In the genomic region with DNA sequence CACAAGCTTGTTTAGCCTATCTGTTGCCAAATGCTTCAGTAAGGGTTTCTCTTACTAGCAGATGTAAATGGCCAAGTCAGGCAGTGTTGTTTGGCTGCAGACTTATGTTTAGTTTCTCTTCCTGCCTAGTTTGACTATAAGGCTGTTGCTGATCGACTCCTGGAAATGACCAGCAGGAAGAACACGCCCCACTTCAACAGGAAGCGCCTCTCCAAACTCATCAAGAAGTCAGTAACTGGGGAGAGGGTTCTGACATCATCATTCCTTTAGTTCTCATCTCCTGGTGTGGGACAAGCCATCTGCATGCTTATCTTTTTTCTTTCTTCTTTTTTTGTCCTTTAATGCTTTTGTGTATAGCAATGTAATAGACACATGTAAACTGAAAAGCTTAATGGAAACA, we compare ENCODE assay signal across 23 cellular contexts. TPM values are rescaled to one million over a fixed set of nuclear protein-coding genes. Genes with fewer than 3 reads are reported as not detected.
A peak's percentile ranks its signal among the peaks of the same experiment; 100 is the strongest.
DNase-seq lines count a peak whose midpoint lies in the region; ATAC-seq and TF ChIP-seq lines count a peak whose summit lies in the region.
"Had no signal": no experiment of that assay in that cellular context is flagged by ENCODE, and none has a peak within 500 bp of the region (broad histone marks: within the 10 kb centered on the region; RNA-seq: fewer than 3 reads in every experiment).

No MANE protein-coding gene starts in this region.

- no peaks in the 10 kb centered on the region for H3K9me3 Mint-ChIP-seq in activated CD8-positive, alpha-beta T cell treated with anti-CD3 and anti-CD28 coated beads, Interleukin-2, amount 10 ng/mL, durations not matched to agents 7 days and 5 days (ENCODE audit: insufficient read depth)
- no peaks in the 10 kb centered on the region for H3K9me3 Mint-ChIP-seq in activated CD8-positive, alpha-beta T cell treated with anti-CD3 and anti-CD28 coated beads for 36 hours
- H3K9me3 Mint-ChIP-seq: activated B cell treated with CpG ODN at 0.5 μM for 24 hours, neural progenitor cell had no signal

- peaks cover 7% of the 10 kb centered on the region for H3K79me2 ChIP-seq in OCI-LY7 (ENCODE audit: insufficient read depth, low read depth, low read length)

- intact Hi-C loops in activated CD8-positive, alpha-beta T cell treated with anti-CD3 and anti-CD28 coated beads for 36 hours (cut with micrococcal nuclease), result no loop called here
- intact Hi-C loops in OCI-LY7 (cut with micrococcal nuclease; ENCODE audit: unreplicated experiment), result no loop called here

- H3K27me3 Mint-ChIP-seq in activated CD8-positive, alpha-beta T cell treated with anti-CD3 and anti-CD28 coated beads, Interleukin-2, amount 10 ng/mL, durations not matched to agents 7 days and 5 days (ENCODE audit: low read depth), result no peaks in the 10 kb centered on the region
- H3K27me3 Mint-ChIP-seq in activated CD8-positive, alpha-beta T cell treated with anti-CD3 and anti-CD28 coated beads for 36 hours, result no peaks in the 10 kb centered on the region
- H3K27me3 Mint-ChIP-seq: activated B cell treated with CpG ODN at 0.5 μM for 24 hours had no signal

- H3K4me3 ChIP-seq in OCI-LY7 (ENCODE audit: low read depth, low read length, poor library complexity, severe bottlenecking), result no peak overlapping the region
- H3K4me3 ChIP-seq: BLaER1 treated with 17β-estradiol and CSF1 and Interleukin-3, amounts not matched to agents 10 nM and 100 nM; gastrocnemius medialis; neural progenitor cell; SJCRH30; uterus had no signal

- no peak overlapping the region for H2AFZ ChIP-seq in OCI-LY7 (ENCODE audit: low read length)
- H2AFZ ChIP-seq: neural progenitor cell had no signal

- H3K9me3 ChIP-seq in OCI-LY7 (ENCODE audit: low read length), result no peaks in the 10 kb centered on the region
- H3K9me3 ChIP-seq: BLaER1 treated with 17β-estradiol and CSF1 and Interleukin-3, amounts not matched to agents 10 nM and 100 nM; gastrocnemius medialis; SJCRH30; uterus had no signal

- POLR2A ChIA-PET in activated CD8-positive, alpha-beta T cell treated with anti-CD3 and anti-CD28 coated beads, Interleukin-2, amount 10 ng/mL, durations not matched to agents 7 days and 5 days (lab: Charles Lee), result no interaction called here
- POLR2A ChIA-PET in activated CD8-positive, alpha-beta T cell treated with anti-CD3 and anti-CD28 coated beads for 36 hours (lab: Charles Lee), result interaction anchor here (0.5 kb wide), 1 partner anchor 33 kb away, joined by 3 read pairs; no protein-coding TSS in a partner anchor
- POLR2A ChIA-PET in RWPE1 (lab: Yijun Ruan, JAX; ENCODE audit: low non-redundant PET), result no interaction called here
- POLR2A ChIA-PET in OCI-LY7 (lab: Charles Lee), result no interaction called here

- H4K20me1 ChIP-seq in OCI-LY7 (ENCODE audit: insufficient read depth, low read length), result 0 out of 2 replicates have a peak, but pooled peaks cover 6% of the 10 kb centered on the region

- peaks cover 61% of the 10 kb centered on the region for H3K36me3 Mint-ChIP-seq in activated CD8-positive, alpha-beta T cell treated with anti-CD3 and anti-CD28 coated beads, Interleukin-2, amount 10 ng/mL, durations not matched to agents 7 days and 5 days (ENCODE audit: low read depth)
- H3K36me3 Mint-ChIP-seq in activated CD8-positive, alpha-beta T cell treated with anti-CD3 and anti-CD28 coated beads for 36 hours (ENCODE audit: low read depth), result peaks cover 51% of the 10 kb centered on the region

- no peaks in the 10 kb centered on the region for H3K9me2 ChIP-seq in OCI-LY7 (ENCODE audit: insufficient read depth, low read length)

- ATAC-seq in activated CD8-positive, alpha-beta T cell treated with anti-CD3 and anti-CD28 coated beads, Interleukin-2, amount 10 ng/mL, durations not matched to agents 7 days and 5 days, result no peak
- no peak for ATAC-seq in activated CD8-positive, alpha-beta T cell treated with anti-CD3 and anti-CD28 coated beads for 36 hours
- ATAC-seq in GM19035 (IDR thresholded peaks at IDR 0.05; ENCODE audit: unreplicated experiment), result no peak
- ATAC-seq: gastrocnemius medialis, PC-3 had no signal

- H3K36me3 ChIP-seq in OCI-LY7 (ENCODE audit: insufficient read depth, low read length), result peaks cover 100% of the 10 kb centered on the region
- H3K36me3 ChIP-seq: neural progenitor cell, uterus had no signal

- no peak overlapping the region for H3K4me2 ChIP-seq in OCI-LY7 (ENCODE audit: low read length)
- H3K4me2 ChIP-seq: KMS-11, neural progenitor cell had no signal

- no peak for DNase-seq in activated CD8-positive, alpha-beta T cell treated with anti-CD3 and anti-CD28 coated beads, Interleukin-2, amount 10 ng/mL, durations not matched to agents 7 days and 5 days
- no peak for DNase-seq in activated CD8-positive, alpha-beta T cell treated with anti-CD3 and anti-CD28 coated beads for 36 hours
- DNase-seq in RWPE1 (ENCODE audit: low spot score) (no peak), dermis microvascular lymphatic vessel endothelial cell (ENCODE audit: low read depth in 2 of 2) (peak; percentile 24 to 58), mesenteric fat pad (ENCODE audit: low spot score) (peak; percentile 16), OCI-LY7 (ENCODE audit: low spot score) (no peak), NCI-H1105 (lab: John Stamatoyannopoulos, UW) (no peak)
- DNase-seq: activated B cell treated with CpG ODN at 0.5 μM for 24 hours; activated gamma-delta T cell; Calu3; caudate nucleus; gastrocnemius medialis; NCI-H1930; NCI-H226; PC-3; SJCRH30; stimulated activated CD4-positive, alpha-beta T cell treated with anti-CD3 and anti-CD28 coated beads, Interleukin-4, amount 100 ng/mL, for 4 hours; substantia nigra; uterus had no signal

- CTCF ChIA-PET in activated CD8-positive, alpha-beta T cell treated with anti-CD3 and anti-CD28 coated beads, Interleukin-2, amount 10 ng/mL, durations not matched to agents 7 days and 5 days (lab: Charles Lee), result no interaction called here
- CTCF ChIA-PET in activated CD8-positive, alpha-beta T cell treated with anti-CD3 and anti-CD28 coated beads for 36 hours (lab: Charles Lee), result no interaction called here
- CTCF ChIA-PET in RWPE1 (lab: Yijun Ruan, JAX) (interaction anchor here (0.6 kb wide), 1 partner anchor 408 kb away, joined by 4 read pairs; no protein-coding TSS in a partner anchor), OCI-LY7 (lab: Charles Lee; ENCODE audit: unreplicated experiment) (no interaction called here)

- TF ChIP-seq CTCF in activated CD8-positive, alpha-beta T cell treated with anti-CD3 and anti-CD28 coated beads for 36 hours (IDR thresholded peaks at IDR 0.05), result no peak
- TF ChIP-seq CTCF in RWPE1 (conservative IDR thresholded peaks at IDR 0.05; ENCODE audit: low read depth) (no peak), OCI-LY7 (conservative IDR thresholded peaks at IDR 0.05; ENCODE audit: low read length) (no peak)

- peaks cover 15% of the 10 kb centered on the region for H3K4me1 Mint-ChIP-seq in activated CD8-positive, alpha-beta T cell treated with anti-CD3 and anti-CD28 coated beads, Interleukin-2, amount 10 ng/mL, durations not matched to agents 7 days and 5 days (ENCODE audit: low read depth)
- H3K4me1 Mint-ChIP-seq in activated CD8-positive, alpha-beta T cell treated with anti-CD3 and anti-CD28 coated beads for 36 hours (ENCODE audit: low read depth), result no peaks in the 10 kb centered on the region
- H3K4me1 Mint-ChIP-seq: neural progenitor cell had no signal

- no TSS peak for BruUV-seq in OCI-LY7 (replicated peaks; lab: Mats Ljungman, UMichigan)

- H3K4me3 Mint-ChIP-seq in activated CD8-positive, alpha-beta T cell treated with anti-CD3 and anti-CD28 coated beads, Interleukin-2, amount 10 ng/mL, durations not matched to agents 7 days and 5 days, result no peak overlapping the region
- H3K4me3 Mint-ChIP-seq in activated CD8-positive, alpha-beta T cell treated with anti-CD3 and anti-CD28 coated beads for 36 hours, result no peak overlapping the region
- H3K4me3 Mint-ChIP-seq: activated B cell treated with CpG ODN at 0.5 μM for 24 hours, neural progenitor cell had no signal

- no peaks in the 10 kb centered on the region for H3K4me1 ChIP-seq in OCI-LY7 (ENCODE audit: insufficient read depth, low read length, poor library complexity, severe bottlenecking)
- H3K4me1 ChIP-seq: gastrocnemius medialis, neural progenitor cell, SJCRH30, uterus had no signal

- H3K27ac ChIP-seq in RWPE1, result peak overlapping the region; percentile 42
- H3K27ac ChIP-seq in OCI-LY7 (ENCODE audit: low read depth, low read length, poor library complexity, severe bottlenecking), result no peak overlapping the region
- H3K27ac ChIP-seq: gastrocnemius medialis, KMS-11, neural progenitor cell, SJCRH30, uterus had no signal

- H3K27ac Mint-ChIP-seq in activated CD8-positive, alpha-beta T cell treated with anti-CD3 and anti-CD28 coated beads, Interleukin-2, amount 10 ng/mL, durations not matched to agents 7 days and 5 days, result peak overlapping the region; percentile 63
- H3K27ac Mint-ChIP-seq in activated CD8-positive, alpha-beta T cell treated with anti-CD3 and anti-CD28 coated beads for 36 hours, result no peak overlapping the region
- H3K27ac Mint-ChIP-seq: activated B cell treated with CpG ODN at 0.5 μM for 24 hours, neural progenitor cell had no signal

RNA-seq across cellular contexts. Expression of a gene that starts 25.1 kb away (rescaled TPM):
- total RNA-seq in activated CD8-positive, alpha-beta T cell treated with anti-CD3 and anti-CD28 coated beads, Interleukin-2, amount 10 ng/mL, durations not matched to agents 7 days and 5 days, result 10 to 100 TPM; 57.5 to 58.3 TPM
- total RNA-seq in activated CD8-positive, alpha-beta T cell treated with anti-CD3 and anti-CD28 coated beads for 36 hours, result 10 to 100 TPM; 76.7 to 78.5 TPM
- total RNA-seq in dermis microvascular lymphatic vessel endothelial cell (22.1 and 25.2 TPM in 2 replicates), mesenteric fat pad (24.3 TPM), OCI-LY7 (2022) (67.6 and 74.5 TPM in 2 replicates)
- total RNA-seq in OCI-LY7 (2014; rRNA removed; shearing (Covaris generic)), result 53.4 and 58.6 TPM in 2 replicates

RNA-seq across cellular contexts. Expression of a gene that starts 25.1 kb away (rescaled TPM):
- total RNA-seq in activated CD8-positive, alpha-beta T cell treated with anti-CD3 and anti-CD28 coated beads, Interleukin-2, amount 10 ng/mL, durations not matched to agents 7 days and 5 days, result under 1 TPM; 0.18 to 0.24 TPM
- total RNA-seq in activated CD8-positive, alpha-beta T cell treated with anti-CD3 and anti-CD28 coated beads for 36 hours, result 1 to 10 TPM; 1.5 TPM
- total RNA-seq in dermis microvascular lymphatic vessel endothelial cell (0.26 and 0.38 TPM in 2 replicates), mesenteric fat pad (0.26 TPM), OCI-LY7 (2022) (5.0 and 5.1 TPM in 2 replicates)
- 3.5 and 6.8 TPM in 2 replicates for total RNA-seq in OCI-LY7 (2014; rRNA removed; shearing (Covaris generic))

RNA-seq across cellular contexts. Expression of a gene that starts 34.5 kb away (rescaled TPM):
- 100 to 1,000 TPM in 1 of 2 experiments, 10 to 100 TPM in 1; 94.5 to 100 TPM for total RNA-seq in activated CD8-positive, alpha-beta T cell treated with anti-CD3 and anti-CD28 coated beads, Interleukin-2, amount 10 ng/mL, durations not matched to agents 7 days and 5 days
- total RNA-seq in activated CD8-positive, alpha-beta T cell treated with anti-CD3 and anti-CD28 coated beads for 36 hours, result 100 to 1,000 TPM; 118 to 122 TPM
- total RNA-seq in dermis microvascular lymphatic vessel endothelial cell (20.5 and 35.5 TPM in 2 replicates), mesenteric fat pad (261 TPM), OCI-LY7 (2022) (67.0 and 80.2 TPM in 2 replicates)
- total RNA-seq in OCI-LY7 (2014; rRNA removed; shearing (Covaris generic)), result 32.8 and 37.5 TPM in 2 replicates

Comparison
In these comparisons a context has a peak if more than half of its experiments do, and no peak if none do; other contexts are left out.
1. DNase-seq: peak in dermis microvascular lymphatic vessel endothelial cell (2 of 2) and mesenteric fat pad (single experiment); none in activated CD8-positive, alpha-beta T cell treated with anti-CD3 and anti-CD28 coated beads, Interleukin-2, amount 10 ng/mL, durations not matched to agents 7 days and 5 days (single experiment), activated CD8-positive, alpha-beta T cell treated with anti-CD3 and anti-CD28 coated beads for 36 hours (single experiment), RWPE1 (single experiment), OCI-LY7 (single experiment) and NCI-H1105 (single experiment).